35 cellular contexts compared by ENCODE assay signal in the genomic region with DNA sequence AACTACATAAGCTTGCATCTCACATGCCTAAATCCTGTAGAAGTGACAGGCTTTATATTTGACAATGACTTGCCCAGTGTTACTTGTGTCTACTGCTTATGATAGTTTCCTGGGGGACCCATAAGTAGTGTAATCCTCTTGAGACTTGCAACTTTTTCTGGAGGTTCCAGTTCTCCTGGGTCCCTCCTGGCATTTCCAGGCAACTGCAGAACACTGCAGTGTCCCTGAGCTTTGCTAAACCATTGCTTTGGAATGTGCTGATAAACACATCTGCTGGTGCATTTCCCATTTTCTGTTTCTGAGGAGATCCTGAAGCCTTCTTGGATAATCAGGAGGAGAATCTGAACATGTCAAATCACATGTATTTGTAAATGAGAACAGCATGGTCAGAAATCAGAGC.
DNase-seq lines count a peak whose midpoint lies in the region; ATAC-seq, FAIRE-seq and TF ChIP-seq lines count a peak whose summit lies in the region.
"Had no signal": no experiment of that assay in that cellular context is flagged by ENCODE, and none has a peak within 500 bp of the region (broad histone marks: within the 10 kb centered on the region; RNA-seq: fewer than 3 reads in every experiment).

No MANE protein-coding gene starts in this region.

- no peak for TF ChIP-seq CTCF in GM23338 (conservative IDR thresholded peaks at IDR 0.05; ENCODE audit: low read depth in 2 of 2)
- TF ChIP-seq CTCF in osteoblast (IDR thresholded peaks at IDR 0.05; ENCODE audit: extremely low read depth, low read depth, low read length), result no peak

- DNase-seq in GM18507 (ENCODE audit: extremely low spot score, insufficient read length, low read depth) (no peak), GM23338 (ENCODE audit: low spot score) (no peak), osteoblast (ENCODE audit: insufficient read length, low spot score, missing footprints) (peak; percentile 65), GM19238 (ENCODE audit: insufficient read length, low spot score) (no peak)
- DNase-seq: 8988T; ACHN; AML-193; BE2C; C1 segment of cervical spinal cord; Caco-2; Calu3; CD4-positive, alpha-beta memory T cell; CD4-positive, alpha-beta T cell; CD4-positive, CD25-positive, alpha-beta regulatory T cell; CD8-positive, alpha-beta memory T cell; CD8-positive, alpha-beta T cell; COR-L47; DMS 273 treated with DMSO at 0.1 percent for 48 hours; DMS153; DMS53; DMS79; DMS79 treated with DMSO at 0.1 percent for 48 hours; DND-41; EL had no signal

- H3K27me3 ChIP-seq in GM23338 (ENCODE audit: insufficient read depth) (no peaks in the 10 kb centered on the region), osteoblast (ENCODE audit: insufficient read depth, low read length) (no peaks in the 10 kb centered on the region)
- H3K27me3 ChIP-seq: BE2C; BLaER1; BLaER1 treated with 17β-estradiol and CSF1 and Interleukin-3, amounts not matched to agents 10 nM and 100 nM had no signal

- H3K27ac Mint-ChIP-seq in GM23338, result no peak overlapping the region
- H3K27ac Mint-ChIP-seq: B cell; CD14-positive monocyte; CD4-positive, alpha-beta memory T cell; CD4-positive, alpha-beta T cell; CD4-positive, CD25-positive, alpha-beta regulatory T cell; CD8-positive, alpha-beta T cell had no signal

- no peak for ATAC-seq in GM23338
- no peak for ATAC-seq in GM19455 (IDR thresholded peaks at IDR 0.05; ENCODE audit: unreplicated experiment)
- ATAC-seq in HG03045 (IDR thresholded peaks at IDR 0.05; ENCODE audit: unreplicated experiment), result no peak
- ATAC-seq: A549; CD8-positive, alpha-beta T cell had no signal

- H3K4me1 Mint-ChIP-seq in GM23338, result peaks cover 40% of the 10 kb centered on the region
- H3K4me1 Mint-ChIP-seq: B cell; CD14-positive monocyte; CD4-positive, alpha-beta memory T cell; CD4-positive, CD25-positive, alpha-beta regulatory T cell; CD8-positive, alpha-beta memory T cell had no signal

- H3K36me3 Mint-ChIP-seq in GM23338 (ENCODE audit: low read depth), result peaks cover 41% of the 10 kb centered on the region; the same call in 2 of the 3 replicates
- H3K36me3 Mint-ChIP-seq: CD14-positive monocyte; CD4-positive, alpha-beta memory T cell; CD4-positive, CD25-positive, alpha-beta regulatory T cell; CD8-positive, alpha-beta memory T cell; CD8-positive, alpha-beta T cell had no signal

- H3K4me2 ChIP-seq in GM23338 (no peak overlapping the region), osteoblast (ENCODE audit: insufficient read depth, low read length) (no peak overlapping the region)
- H3K4me2 ChIP-seq: A549; BLaER1; BLaER1 treated with 17β-estradiol and CSF1 and Interleukin-3, amounts not matched to agents 10 nM and 100 nM had no signal

- no peak overlapping the region for H3K4me3 Mint-ChIP-seq in GM23338
- H3K4me3 Mint-ChIP-seq: B cell; CD14-positive monocyte; CD4-positive, alpha-beta memory T cell; CD4-positive, alpha-beta T cell; CD4-positive, CD25-positive, alpha-beta regulatory T cell; CD8-positive, alpha-beta memory T cell; CD8-positive, alpha-beta T cell had no signal

- peaks cover 1% of the 10 kb centered on the region for H3K27me3 Mint-ChIP-seq in GM23338 (ENCODE audit: insufficient read depth, low read depth, poor library complexity)
- H3K27me3 Mint-ChIP-seq: B cell; CD4-positive, alpha-beta memory T cell; CD4-positive, alpha-beta T cell; CD4-positive, CD25-positive, alpha-beta regulatory T cell; CD8-positive, alpha-beta memory T cell had no signal

- H3K27ac ChIP-seq in GM23338 (ENCODE audit: low read depth) (no peak overlapping the region), osteoblast (ENCODE audit: low read depth, low read length) (no peak overlapping the region)
- H3K27ac ChIP-seq: 22Rv1; A549; BLaER1; BLaER1 treated with 17β-estradiol and CSF1 and Interleukin-3, amounts not matched to agents 10 nM and 100 nM; C4-2B had no signal

- H3K9me2 ChIP-seq in GM23338 (ENCODE audit: insufficient read depth), result no peaks in the 10 kb centered on the region

- H3K79me2 ChIP-seq in GM23338 (replicated peaks; ENCODE audit: insufficient read depth) (peaks cover 56% of the 10 kb centered on the region), osteoblast (ENCODE audit: insufficient read depth, low read length) (no peaks in the 10 kb centered on the region)

- H3K36me3 ChIP-seq in GM23338 (ENCODE audit: insufficient read depth), result no peaks in the 10 kb centered on the region
- H3K36me3 ChIP-seq in osteoblast (ENCODE audit: insufficient read depth, low read length), result no peaks in the 10 kb centered on the region
- H3K36me3 ChIP-seq: BE2C; BLaER1; BLaER1 treated with 17β-estradiol and CSF1 and Interleukin-3, amounts not matched to agents 10 nM and 100 nM had no signal

- H3K4me3 ChIP-seq in GM23338 (no peak overlapping the region), osteoblast (ENCODE audit: insufficient read depth, low read length) (no peak overlapping the region)
- H3K4me3 ChIP-seq: A549; BLaER1; BLaER1 treated with 17β-estradiol and CSF1 and Interleukin-3, amounts not matched to agents 10 nM and 100 nM had no signal

- no peaks in the 10 kb centered on the region for H3K9me3 ChIP-seq in osteoblast (ENCODE audit: low read depth, low read length)
- H3K9me3 ChIP-seq: A549; BE2C; BLaER1; BLaER1 treated with 17β-estradiol and CSF1 and Interleukin-3, amounts not matched to agents 10 nM and 100 nM; Caco-2 had no signal

- H3K9me3 Mint-ChIP-seq in GM23338, result no peaks in the 10 kb centered on the region
- H3K9me3 Mint-ChIP-seq: CD4-positive, alpha-beta T cell; CD8-positive, alpha-beta T cell had no signal

- H4K20me1 ChIP-seq in GM23338 (replicated peaks; ENCODE audit: insufficient read depth) (no peaks in the 10 kb centered on the region), osteoblast (ENCODE audit: insufficient read depth, low read length) (no peaks in the 10 kb centered on the region)
- H4K20me1 ChIP-seq: BLaER1; BLaER1 treated with 17β-estradiol and CSF1 and Interleukin-3, amounts not matched to agents 10 nM and 100 nM had no signal

- H3K4me1 ChIP-seq in GM23338 (ENCODE audit: insufficient read depth) (peaks cover 14% of the 10 kb centered on the region), osteoblast (ENCODE audit: insufficient read depth, low read length) (no peaks in the 10 kb centered on the region)
- H3K4me1 ChIP-seq: A549, BE2C, BLaER1, Caco-2 had no signal

- no peaks in the 10 kb centered on the region for H3F3A ChIP-seq in GM23338 (replicated peaks; ENCODE audit: low read depth)

- FAIRE-seq in GM18507 (lab: Jason Lieb, UNC), result peak; percentile 51
- FAIRE-seq: A204.1, A549, D721Med had no signal

- no peak overlapping the region for H2AFZ ChIP-seq in GM23338
- no peak overlapping the region for H2AFZ ChIP-seq in osteoblast (ENCODE audit: low read length)

TF ChIP-seq in GM23338, 12 proteins besides CTCF, POLR2A, EP300 and RAD21:
- TF ChIP-seq, protein P1, sequence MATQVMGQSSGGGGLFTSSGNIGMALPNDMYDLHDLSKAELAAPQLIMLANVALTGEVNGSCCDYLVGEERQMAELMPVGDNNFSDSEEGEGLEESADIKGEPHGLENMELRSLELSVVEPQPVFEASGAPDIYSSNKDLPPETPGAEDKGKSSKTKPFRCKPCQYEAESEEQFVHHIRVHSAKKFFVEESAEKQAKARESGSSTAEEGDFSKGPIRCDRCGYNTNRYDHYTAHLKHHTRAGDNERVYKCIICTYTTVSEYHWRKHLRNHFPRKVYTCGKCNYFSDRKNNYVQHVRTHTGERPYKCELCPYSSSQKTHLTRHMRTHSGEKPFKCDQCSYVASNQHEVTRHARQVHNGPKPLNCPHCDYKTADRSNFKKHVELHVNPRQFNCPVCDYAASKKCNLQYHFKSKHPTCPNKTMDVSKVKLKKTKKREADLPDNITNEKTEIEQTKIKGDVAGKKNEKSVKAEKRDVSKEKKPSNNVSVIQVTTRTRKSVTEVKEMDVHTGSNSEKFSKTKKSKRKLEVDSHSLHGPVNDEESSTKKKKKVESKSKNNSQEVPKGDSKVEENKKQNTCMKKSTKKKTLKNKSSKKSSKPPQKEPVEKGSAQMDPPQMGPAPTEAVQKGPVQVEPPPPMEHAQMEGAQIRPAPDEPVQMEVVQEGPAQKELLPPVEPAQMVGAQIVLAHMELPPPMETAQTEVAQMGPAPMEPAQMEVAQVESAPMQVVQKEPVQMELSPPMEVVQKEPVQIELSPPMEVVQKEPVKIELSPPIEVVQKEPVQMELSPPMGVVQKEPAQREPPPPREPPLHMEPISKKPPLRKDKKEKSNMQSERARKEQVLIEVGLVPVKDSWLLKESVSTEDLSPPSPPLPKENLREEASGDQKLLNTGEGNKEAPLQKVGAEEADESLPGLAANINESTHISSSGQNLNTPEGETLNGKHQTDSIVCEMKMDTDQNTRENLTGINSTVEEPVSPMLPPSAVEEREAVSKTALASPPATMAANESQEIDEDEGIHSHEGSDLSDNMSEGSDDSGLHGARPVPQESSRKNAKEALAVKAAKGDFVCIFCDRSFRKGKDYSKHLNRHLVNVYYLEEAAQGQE (IDR thresholded peaks at IDR 0.05; ENCODE audit: unreplicated experiment), result no peak
- TF ChIP-seq CREB1 (CRISPR knock-in tag; IDR thresholded peaks at IDR 0.05; ENCODE audit: low read depth) (no peak), ZNF331 (CRISPR knock-in tag; IDR thresholded peaks at IDR 0.05; ENCODE audit: low read depth) (peak; percentile 53), EZH2phosphoT487 (IDR thresholded peaks at IDR 0.05; ENCODE audit: unreplicated experiment) (no peak), JUNB (IDR thresholded peaks at IDR 0.05; ENCODE audit: unreplicated experiment) (no peak), POLR2AphosphoS5 (IDR thresholded peaks at IDR 0.05; ENCODE audit: low read depth) (no peak)
